9 cellular contexts compared by ENCODE assay signal in genomic region chr3:127406309-127407025, GRCh38.
A peak's percentile ranks its signal among the peaks of the same experiment; 100 is the strongest.
DNase-seq lines count a peak whose midpoint lies in the region; ATAC-seq, FAIRE-seq and TF ChIP-seq lines count a peak whose summit lies in the region.
"Had no signal": no experiment of that assay in that cellular context is flagged by ENCODE, and none has a peak within 500 bp of the region (broad histone marks: within the 10 kb centered on the region; RNA-seq: fewer than 3 reads in every experiment).

No MANE protein-coding gene starts in this region.

- no peak overlapping the region for H3K27ac ChIP-seq in Panc1 (ENCODE audit: low read length)

- POLR2A ChIA-PET in Panc1 (lab: Charles Lee): no interaction called here

- no peaks in the 10 kb centered on the region for H3K9me3 ChIP-seq in BE2C
- H3K9me3 ChIP-seq in Panc1 (ENCODE audit: control insufficient read depth, insufficient read depth, low read depth, low read length): no peaks in the 10 kb centered on the region

- no peaks in the 10 kb centered on the region for H3K36me3 ChIP-seq in BE2C
- no peaks in the 10 kb centered on the region for H3K36me3 ChIP-seq in Panc1 (ENCODE audit: control insufficient read depth, insufficient read depth, low read length)

- ATAC-seq in Panc1: peak; percentile 51; the same call in 1 of the 2 replicates
- ATAC-seq in HG03135 (IDR thresholded peaks at IDR 0.05; ENCODE audit: unreplicated experiment): no peak
- ATAC-seq in GM18519 (IDR thresholded peaks at IDR 0.05; ENCODE audit: low FRiP score, unreplicated experiment): no peak

- DNase-seq in BE2C (no peak), GM13977 (ENCODE audit: low spot score) (no peak), Panc1 (ENCODE audit: low read depth, low spot score) (no peak), iris pigment epithelial cell (ENCODE audit: low read depth) (peak; percentile 26), frontal cortex (ENCODE audit: low spot score in 2 of 2) (no peak)
- no peak for DNase-seq in NK-92 treated with Interleukin-12 subunit alpha and Interleukin-12 subunit beta, amount 100 ng/mL, for 24 hours (lab: John Stamatoyannopoulos, UW)
- DNase-seq: NCI-H1417 treated with DMSO at 0.1 percent for 48 hours had no signal

- peak; percentile 47 for TF ChIP-seq CTCF in BE2C (IDR thresholded peaks at IDR 0.05; ENCODE audit: low read depth, low read length)
- TF ChIP-seq CTCF in GM13977 (IDR thresholded peaks at IDR 0.05; ENCODE audit: extremely low read depth, insufficient read depth, missing control alignments): peak; percentile 24
- TF ChIP-seq CTCF in Panc1 (IDR thresholded peaks at IDR 0.05): no peak; the same call in 1 of the 2 replicates

- intact Hi-C loops in Panc1 (cut with micrococcal nuclease; ENCODE audit: unreplicated experiment): no loop called here

- CTCF ChIA-PET in Panc1 (lab: Charles Lee): no interaction called here

- H3K27me3 ChIP-seq in BE2C: no peaks in the 10 kb centered on the region
- peaks cover 9% of the 10 kb centered on the region; the same call in 1 of the 2 replicates for H3K27me3 ChIP-seq in Panc1 (ENCODE audit: control insufficient read depth, insufficient read depth, low read length)

- in situ Hi-C loops in GM13977 (cut with MboI; ENCODE audit: low pct_unique_long_range_greater_than_20kb, low sequenced_read_pairs, unreplicated experiment) (no loop called here), Panc1 (cut with HindIII; ENCODE audit: low pct_unique_long_range_greater_than_20kb, low sequenced_read_pairs) (no loop called here)

- H3K4me3 ChIP-seq in BE2C (ENCODE audit: low read depth, low read length): no peak overlapping the region
- no peak overlapping the region for H3K4me3 ChIP-seq in Panc1 (ENCODE audit: low read depth in 2 of 2, low read length in 2 of 2)

- FAIRE-seq in frontal cortex (lab: Jason Lieb, UNC): no peak

- BruUV-seq in Panc1 (replicated peaks; lab: Mats Ljungman, UMichigan): no TSS peak

- H3K4me1 ChIP-seq in BE2C: peaks cover 11% of the 10 kb centered on the region
- H3K4me1 ChIP-seq in Panc1 (ENCODE audit: control insufficient read depth, insufficient read depth, low read length): peaks cover 5% of the 10 kb centered on the region; the same call in 1 of the 2 replicates
